ENCODE assay signal across 27 cellular contexts in genomic region chr5:63205976-63206375, GRCh38.
"Had no signal": no experiment of that assay in that cellular context is flagged by ENCODE, and none has a peak within 500 bp of the region (broad histone marks: within the 10 kb centered on the region; RNA-seq: fewer than 3 reads in every experiment).

No MANE protein-coding gene starts in this region.

- H3K4me1 ChIP-seq: heart right ventricle, left lung, lower lobe of right lung, parathyroid adenoma, psoas muscle, stomach, testis, thyroid gland, transverse colon, upper lobe of left lung had no signal

- H3K4me3 Mint-ChIP-seq: immature natural killer cell; mesothelial cell of epicardium; naive B cell; natural killer cell; nephron progenitor cell; stimulated activated naive B cell treated with anti-CD40 and anti-IgM and Interleukin-4, amounts not matched to agents 10 μg/mL and 1 μg/mL and 100 μg/mL, for 72 hours had no signal

- H3K36me3 Mint-ChIP-seq: mesothelial cell of epicardium; naive B cell; stimulated activated naive B cell treated with anti-CD40 and anti-IgM and Interleukin-4, amounts not matched to agents 10 μg/mL and 1 μg/mL and 100 μg/mL, for 72 hours had no signal

- ATAC-seq: heart right ventricle; left colon; left lung; lower lobe of right lung; natural killer cell; psoas muscle; right lobe of liver; stimulated activated naive B cell treated with anti-CD40 and anti-IgM and Interleukin-4, amounts not matched to agents 10 μg/mL and 1 μg/mL and 100 μg/mL, for 72 hours; stimulated activated naive CD8-positive, alpha-beta T cell treated with anti-CD3 and anti-CD28 coated beads, Interleukin-15, Interleukin-2, amounts not matched to agents 100 U/mL and 50 U/mL, for 24 hours had no signal

- H3K27me3 ChIP-seq: heart right ventricle, hepatocyte, left lung, right lobe of liver, stomach, testis, thyroid gland, transverse colon, upper lobe of left lung had no signal

- H3K4me1 Mint-ChIP-seq: immature natural killer cell; mesothelial cell of epicardium; naive B cell; natural killer cell; nephron progenitor cell; stimulated activated naive B cell treated with anti-CD40 and anti-IgM and Interleukin-4, amounts not matched to agents 10 μg/mL and 1 μg/mL and 100 μg/mL, for 72 hours had no signal

- H3K27ac Mint-ChIP-seq: immature natural killer cell; mesothelial cell of epicardium; naive B cell; natural killer cell; nephron progenitor cell; stimulated activated naive B cell treated with anti-CD40 and anti-IgM and Interleukin-4, amounts not matched to agents 10 μg/mL and 1 μg/mL and 100 μg/mL, for 72 hours had no signal

- H3K4me2 ChIP-seq: hepatocyte, smooth muscle cell had no signal

- DNase-seq: heart right ventricle; immature natural killer cell; kidney; left colon; left lung; lower lobe of right lung; mammary epithelial cell; mesenchymal stem cell; naive B cell; natural killer cell; nephron progenitor cell; occipital lobe; psoas muscle; right lobe of liver; stimulated activated CD4-positive, alpha-beta T cell treated with anti-CD3 and anti-CD28 coated beads, Interleukin-1b, Interleukin-23, amount 100 ng/mL, for 48 hours; stimulated activated CD4-positive, alpha-beta T cell treated with anti-CD3 and anti-CD28 coated beads, Interleukin-2, amount 100 ng/mL, for 48 hours; stimulated activated naive B cell treated with anti-CD40 and anti-IgM and Interleukin-4, amounts not matched to agents 10 μg/mL and 1 μg/mL and 100 μg/mL, for 72 hours; stimulated activated naive CD8-positive, alpha-beta T cell treated with anti-CD3 and anti-CD28 coated beads, Interleukin-15, Interleukin-2, amounts not matched to agents 100 U/mL and 50 U/mL, for 24 hours; stomach; testis; thyroid gland; transverse colon; upper lobe of left lung had no signal

- H3K79me2 ChIP-seq: hepatocyte, parathyroid adenoma had no signal

- H3K9me3 ChIP-seq: heart right ventricle, left lung, lower lobe of right lung, psoas muscle, right lobe of liver, testis, thyroid gland, upper lobe of left lung had no signal

- H3K4me3 ChIP-seq: heart right ventricle, hepatocyte, left lung, lower lobe of right lung, psoas muscle, right lobe of liver, smooth muscle cell, stomach, testis, thyroid gland, transverse colon, upper lobe of left lung had no signal

- H2AFZ ChIP-seq: hepatocyte, parathyroid adenoma had no signal

- H3K27me3 Mint-ChIP-seq: naive B cell; stimulated activated naive B cell treated with anti-CD40 and anti-IgM and Interleukin-4, amounts not matched to agents 10 μg/mL and 1 μg/mL and 100 μg/mL, for 72 hours had no signal

- H3K36me3 ChIP-seq: heart right ventricle, left lung, lower lobe of right lung, right lobe of liver, stomach, thyroid gland, transverse colon, upper lobe of left lung had no signal

- H3K9ac ChIP-seq: parathyroid adenoma had no signal

- H3K27ac ChIP-seq: heart right ventricle, hepatocyte, left lung, lower lobe of right lung, parathyroid adenoma, psoas muscle, right lobe of liver, stomach, testis, thyroid gland, transverse colon, upper lobe of left lung had no signal
